ENCODE assay signal across 9 cellular contexts in the genomic region with DNA sequence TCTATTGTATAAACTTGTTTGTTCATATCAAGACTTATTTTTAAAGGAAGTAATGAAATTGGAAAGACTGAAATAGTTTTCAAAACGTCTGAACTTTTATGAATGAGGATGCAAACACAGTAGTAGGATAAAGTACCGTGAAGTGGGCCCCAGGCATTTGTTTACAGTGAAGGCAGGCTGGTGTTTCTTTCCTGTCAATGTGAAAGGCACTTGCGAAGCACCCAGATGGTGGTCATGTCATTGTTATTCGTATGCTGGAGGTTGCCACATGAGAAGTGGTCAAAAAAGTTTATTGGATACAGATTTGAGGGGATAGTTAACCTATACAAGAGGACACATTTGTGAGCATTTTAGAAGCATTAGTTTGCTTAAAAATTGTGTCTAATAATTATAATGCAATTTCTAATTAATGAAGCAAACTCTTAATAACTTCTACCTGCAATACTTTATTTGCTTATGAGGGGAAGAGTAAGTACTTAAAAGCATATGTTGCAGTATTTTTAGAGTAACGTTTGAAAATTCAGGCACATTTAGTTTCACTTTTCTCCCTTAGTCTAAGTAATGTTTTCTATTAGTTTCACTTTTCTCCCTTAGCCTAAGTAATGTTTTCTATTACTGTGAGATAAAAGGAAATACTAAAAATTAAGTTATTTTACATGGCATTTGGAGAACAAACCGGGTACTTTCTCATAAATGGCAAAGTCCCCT.
DNase-seq lines count a peak whose midpoint lies in the region; ATAC-seq and TF ChIP-seq lines count a peak whose summit lies in the region.
"Had no signal": no experiment of that assay in that cellular context is flagged by ENCODE, and none has a peak within 500 bp of the region (broad histone marks: within the 10 kb centered on the region; RNA-seq: fewer than 3 reads in every experiment).

No MANE protein-coding gene starts in this region.

- H2AFZ ChIP-seq in KMS-11 (ENCODE audit: low read depth) = peak overlapping the region; percentile 6; the same call in 1 of the 2 replicates
- H2AFZ ChIP-seq in parathyroid adenoma = peak overlapping the region; percentile 25

- H3K4me3 Mint-ChIP-seq in dendritic cell treated with granulocyte-macrophage colony-stimulating factor and Interleukin-4, amounts not matched to agents 40 ng/mL and 50 ng/mL, for 4 days = peak overlapping the region; percentile 9

- H3K79me2 ChIP-seq in KMS-11 (ENCODE audit: insufficient read depth, low read depth) = no peaks in the 10 kb centered on the region
- H3K79me2 ChIP-seq in parathyroid adenoma = no peaks in the 10 kb centered on the region

- no peaks in the 10 kb centered on the region for H4K20me1 ChIP-seq in KMS-11 (ENCODE audit: insufficient read depth)

- H3K4me2 ChIP-seq in KMS-11 (no peak overlapping the region; the same call in 1 of the 2 replicates), parathyroid adenoma (ENCODE audit: low read length) (peak overlapping the region; percentile 25)

- H3K9ac ChIP-seq in KMS-11 = no peak overlapping the region
- H3K9ac ChIP-seq in parathyroid adenoma = no peak overlapping the region

- ATAC-seq in GM18868 (IDR thresholded peaks at IDR 0.05; ENCODE audit: unreplicated experiment) = no peak

- H3K36me3 ChIP-seq in KMS-11 (ENCODE audit: insufficient read depth) = no peaks in the 10 kb centered on the region
- H3K36me3 ChIP-seq in parathyroid adenoma (ENCODE audit: control insufficient read depth, insufficient read depth, low read length) = no peaks in the 10 kb centered on the region

- H3K36me3 Mint-ChIP-seq in dendritic cell treated with granulocyte-macrophage colony-stimulating factor and Interleukin-4, amounts not matched to agents 40 ng/mL and 50 ng/mL, for 4 days (ENCODE audit: low read depth) = no peaks in the 10 kb centered on the region

- H3K4me1 ChIP-seq in KMS-11 (ENCODE audit: low read depth, poor library complexity, severe bottlenecking) (no peaks in the 10 kb centered on the region), parathyroid adenoma (no peaks in the 10 kb centered on the region)

- H3K27me3 Mint-ChIP-seq in dendritic cell treated with granulocyte-macrophage colony-stimulating factor and Interleukin-4, amounts not matched to agents 40 ng/mL and 50 ng/mL, for 4 days = no peaks in the 10 kb centered on the region

- H3K4me3 ChIP-seq in KMS-11 (IDR thresholded peaks at IDR 0.05; ENCODE audit: insufficient read depth, low read depth, low read length) = no peak overlapping the region
- no peak overlapping the region for H3K4me3 ChIP-seq in parathyroid adenoma (ENCODE audit: low read depth, low read length)

- H3K27ac ChIP-seq in KMS-11 (no peak overlapping the region), parathyroid adenoma (no peak overlapping the region)

- H3K4me1 Mint-ChIP-seq in dendritic cell treated with granulocyte-macrophage colony-stimulating factor and Interleukin-4, amounts not matched to agents 40 ng/mL and 50 ng/mL, for 4 days (ENCODE audit: low read depth) = peaks cover 13% of the 10 kb centered on the region

- H3K9me3 ChIP-seq in parathyroid adenoma (ENCODE audit: control insufficient read depth, low read length) = no peaks in the 10 kb centered on the region

- DNase-seq in GM03348 (ENCODE audit: low spot score) (peak; percentile 41), pons (ENCODE audit: low spot score) (no peak), activated gamma-delta T cell (lab: John Stamatoyannopoulos, UW) (no peak), COLO829 (ENCODE audit: low spot score) (no peak)
- DNase-seq: NCI-H1694 treated with DMSO at 0.1 percent for 48 hours had no signal

- intact Hi-C loops in dendritic cell treated with granulocyte-macrophage colony-stimulating factor and Interleukin-4, amounts not matched to agents 40 ng/mL and 50 ng/mL, for 4 days (cut with micrococcal nuclease) = no loop called here

- H3K27me3 ChIP-seq in KMS-11 (ENCODE audit: insufficient read depth, low read depth) (no peaks in the 10 kb centered on the region), parathyroid adenoma (ENCODE audit: control insufficient read depth, insufficient read depth, low read length) (no peaks in the 10 kb centered on the region)

- TF ChIP-seq CTCF in KMS-11 (conservative IDR thresholded peaks at IDR 0.05; ENCODE audit: low read depth, low read length) (no peak), parathyroid adenoma (IDR thresholded peaks at IDR 0.05) (no peak)

- H3K27ac Mint-ChIP-seq in dendritic cell treated with granulocyte-macrophage colony-stimulating factor and Interleukin-4, amounts not matched to agents 40 ng/mL and 50 ng/mL, for 4 days = peak overlapping the region; percentile 37

- no peaks in the 10 kb centered on the region for H3K9me3 Mint-ChIP-seq in dendritic cell treated with granulocyte-macrophage colony-stimulating factor and Interleukin-4, amounts not matched to agents 40 ng/mL and 50 ng/mL, for 4 days
